ENCODE assay signal across 19 cellular contexts in the genomic region with DNA sequence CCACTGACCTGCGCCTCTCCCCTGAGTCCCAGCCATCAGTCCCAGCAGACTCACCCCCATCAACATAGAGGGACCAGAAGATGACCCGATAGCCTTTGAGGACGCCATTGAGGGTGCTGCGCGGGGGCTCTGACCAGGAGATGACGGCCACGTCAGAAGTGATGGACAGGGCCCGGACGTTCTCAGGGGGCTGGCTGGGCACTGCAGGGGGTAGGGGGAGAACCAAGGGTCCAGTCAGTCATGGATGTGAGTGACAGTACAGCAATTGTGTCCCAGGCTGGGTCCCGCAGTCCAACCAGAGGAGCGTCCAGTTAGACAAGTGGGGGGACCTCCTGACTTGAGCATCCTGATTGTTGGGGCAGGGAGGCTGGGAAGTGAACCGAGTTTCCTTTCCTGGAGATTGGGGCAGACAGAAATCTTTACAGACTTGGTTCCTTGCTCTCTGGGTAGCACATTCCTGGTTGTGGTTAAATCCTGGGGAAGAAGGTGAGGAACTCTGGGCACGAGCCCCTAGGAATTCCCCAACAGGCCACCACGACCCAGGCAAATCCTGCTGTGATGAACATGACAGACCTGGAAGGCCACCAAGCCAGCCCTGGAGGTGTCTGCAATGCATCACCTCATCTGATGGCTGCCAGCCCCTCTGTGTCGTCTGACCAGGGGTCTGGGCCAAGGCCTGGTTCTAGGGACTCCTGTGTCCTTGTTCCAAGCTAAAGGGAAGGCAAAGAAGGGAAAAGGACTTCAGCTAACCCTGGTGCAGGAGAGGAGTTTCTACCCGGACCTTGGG.
"Had no signal": no experiment of that assay in that cellular context is flagged by ENCODE, and none has a peak within 500 bp of the region (broad histone marks: within the 10 kb centered on the region; RNA-seq: fewer than 3 reads in every experiment).

No MANE protein-coding gene starts in this region.

- H3K36me3 ChIP-seq: SJSA1 had no signal

- DNase-seq: Karpas-422, KG1, MM.1S, NCI-H1092 treated with DMSO at 0.1 percent for 48 hours, NCI-H1436, NCI-H187, NCI-H2029, NCI-H2081 treated with DMSO at 0.1 percent for 48 hours, NCI-H2171, NCI-H226, NCI-H446, NCI-H510A, NCI-H524 treated with DMSO at 0.1 percent for 48 hours, NCI-H774, Right ventricle myocardium superior, RPMI8226, SIG-M5 had no signal

- H3K4me1 ChIP-seq: SJSA1 had no signal

- H3K9me3 ChIP-seq: SJSA1 had no signal

- H3K27me3 ChIP-seq: SJSA1 had no signal

- H3K27ac ChIP-seq: SJSA1, SK-N-MC had no signal

- H3K4me3 ChIP-seq: SJSA1, SK-N-MC had no signal
